In the genomic region with DNA sequence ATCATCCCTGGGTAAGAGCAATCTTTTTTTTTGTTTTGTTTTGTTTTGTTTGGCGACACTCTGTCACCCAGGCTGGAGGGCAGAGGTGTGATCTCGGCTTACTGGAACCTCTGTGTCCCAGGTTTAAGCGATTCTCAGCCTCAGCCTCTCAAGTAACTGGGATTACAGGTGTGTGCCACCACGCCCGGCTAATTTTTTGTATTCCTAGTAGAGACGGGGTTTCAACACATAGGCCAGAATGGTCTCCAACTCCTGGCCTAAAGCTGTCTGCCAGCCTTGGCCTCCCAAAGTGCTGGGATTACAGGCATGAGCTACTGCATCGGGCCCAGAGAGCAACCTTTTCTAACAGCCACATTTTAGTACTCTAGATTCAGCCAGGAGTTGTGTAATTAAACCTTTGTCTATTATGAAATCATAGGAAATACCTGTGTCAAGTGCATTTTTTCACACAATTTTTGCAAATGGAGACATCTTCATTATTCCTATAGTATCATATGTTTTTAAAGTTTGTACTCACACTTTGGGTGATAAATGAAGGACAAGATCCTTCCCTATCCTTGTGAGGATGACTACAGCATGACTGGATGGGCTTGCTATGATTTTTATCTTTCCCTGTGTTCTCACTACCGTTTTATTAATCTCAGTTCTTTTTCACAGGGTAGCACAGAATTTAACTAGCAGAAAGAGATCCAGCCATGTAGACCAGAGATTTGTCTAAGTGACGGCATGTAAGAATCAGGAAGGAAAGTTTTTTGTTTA, we compare ENCODE assay signal across 9 cellular contexts.
DNase-seq lines count a peak whose midpoint lies in the region; ATAC-seq and TF ChIP-seq lines count a peak whose summit lies in the region.
"Had no signal": no experiment of that assay in that cellular context is flagged by ENCODE, and none has a peak within 500 bp of the region (broad histone marks: within the 10 kb centered on the region; RNA-seq: fewer than 3 reads in every experiment).

No MANE protein-coding gene starts in this region.

- H3K4me3 ChIP-seq in iPS-18c (ENCODE audit: insufficient read depth, low read depth, low read length) (0 out of 2 replicates have a peak overlapping the region, but pooled peaks have one; percentile 70), upper lobe of left lung (peak overlapping the region in 2 of 4 donors; percentile 45 to 53)

- no peaks in the 10 kb centered on the region for H3K27me3 Mint-ChIP-seq in activated naive CD4-positive, alpha-beta T cell treated with anti-CD3 and anti-CD28 coated beads, Interleukin-2, amount 50 U/mL, for 24 hours
- no peaks in the 10 kb centered on the region for H3K27me3 Mint-ChIP-seq in activated CD8-positive, alpha-beta T cell treated with anti-CD3 and anti-CD28 coated beads, Interleukin-2, amount 10 ng/mL, durations not matched to agents 7 days and 5 days (ENCODE audit: low read depth)

- peaks cover 4% of the 10 kb centered on the region for H3K36me3 Mint-ChIP-seq in activated naive CD4-positive, alpha-beta T cell treated with anti-CD3 and anti-CD28 coated beads, Interleukin-2, amount 50 U/mL, for 24 hours
- peaks cover 25% of the 10 kb centered on the region for H3K36me3 Mint-ChIP-seq in activated CD8-positive, alpha-beta T cell treated with anti-CD3 and anti-CD28 coated beads, Interleukin-2, amount 10 ng/mL, durations not matched to agents 7 days and 5 days (ENCODE audit: low read depth)

- no peak for TF ChIP-seq CTCF in upper lobe of left lung (IDR thresholded peaks at IDR 0.05)

- TF ChIP-seq EP300 in upper lobe of left lung (IDR thresholded peaks at IDR 0.05) = no peak

- no peaks in the 10 kb centered on the region for H3K27me3 ChIP-seq in upper lobe of left lung

- H3K4me1 ChIP-seq in upper lobe of left lung = peaks cover 0 to 8% (median 6%) of the 10 kb centered on the region in 4 donors

- H3K27ac Mint-ChIP-seq in activated naive CD4-positive, alpha-beta T cell treated with anti-CD3 and anti-CD28 coated beads, Interleukin-2, amount 50 U/mL, for 24 hours = peak overlapping the region; percentile 70
- H3K27ac Mint-ChIP-seq in activated CD8-positive, alpha-beta T cell treated with anti-CD3 and anti-CD28 coated beads, Interleukin-2, amount 10 ng/mL, durations not matched to agents 7 days and 5 days = peak overlapping the region; percentile 95

- H3K4me3 Mint-ChIP-seq in activated naive CD4-positive, alpha-beta T cell treated with anti-CD3 and anti-CD28 coated beads, Interleukin-2, amount 50 U/mL, for 24 hours = peak overlapping the region; percentile 84
- H3K4me3 Mint-ChIP-seq in activated CD8-positive, alpha-beta T cell treated with anti-CD3 and anti-CD28 coated beads, Interleukin-2, amount 10 ng/mL, durations not matched to agents 7 days and 5 days = peak overlapping the region; percentile 87

- ATAC-seq in activated CD8-positive, alpha-beta T cell treated with anti-CD3 and anti-CD28 coated beads, Interleukin-2, amount 10 ng/mL, durations not matched to agents 7 days and 5 days = no peak
- ATAC-seq in upper lobe of left lung (ENCODE audit: low FRiP score in 2 of 2) (no peak), GM19395 (IDR thresholded peaks at IDR 0.05; ENCODE audit: unreplicated experiment) (no peak), left cardiac atrium (no peak), HG03159 (IDR thresholded peaks at IDR 0.05; ENCODE audit: unreplicated experiment) (no peak)

- H3K4me1 Mint-ChIP-seq in activated naive CD4-positive, alpha-beta T cell treated with anti-CD3 and anti-CD28 coated beads, Interleukin-2, amount 50 U/mL, for 24 hours = peaks cover 45% of the 10 kb centered on the region
- peaks cover 47% of the 10 kb centered on the region for H3K4me1 Mint-ChIP-seq in activated CD8-positive, alpha-beta T cell treated with anti-CD3 and anti-CD28 coated beads, Interleukin-2, amount 10 ng/mL, durations not matched to agents 7 days and 5 days (ENCODE audit: low read depth)

- peaks cover 7% of the 10 kb centered on the region for H3K9me3 ChIP-seq in iPS-18c (ENCODE audit: control insufficient read depth, insufficient read depth, low read length)
- H3K9me3 ChIP-seq in upper lobe of left lung = peaks cover 0 to 5% (median 1%) of the 10 kb centered on the region in 4 donors

- peak overlapping the region in 3 of 4 donors; percentile 71 to 85 (median 85) for H3K27ac ChIP-seq in upper lobe of left lung

- intact Hi-C loops in left cardiac atrium (cut with DNase I) = no loop called here

- H3K9me3 Mint-ChIP-seq in activated naive CD4-positive, alpha-beta T cell treated with anti-CD3 and anti-CD28 coated beads, Interleukin-2, amount 50 U/mL, for 24 hours = no peaks in the 10 kb centered on the region
- H3K9me3 Mint-ChIP-seq in activated CD8-positive, alpha-beta T cell treated with anti-CD3 and anti-CD28 coated beads, Interleukin-2, amount 10 ng/mL, durations not matched to agents 7 days and 5 days (ENCODE audit: insufficient read depth) = no peaks in the 10 kb centered on the region

- peak in 1 of 4 donors; percentile 18 for TF ChIP-seq POLR2A in upper lobe of left lung (IDR thresholded peaks at IDR 0.05)

- CTCF ChIA-PET in activated CD8-positive, alpha-beta T cell treated with anti-CD3 and anti-CD28 coated beads, Interleukin-2, amount 10 ng/mL, durations not matched to agents 7 days and 5 days (lab: Charles Lee) = interaction anchor here (1.4 to 1.9 kb wide), 2 partner anchors 7 to 9 kb away, joined by 5 read pairs; a partner anchor contains a TSS

- POLR2A ChIA-PET in activated CD8-positive, alpha-beta T cell treated with anti-CD3 and anti-CD28 coated beads, Interleukin-2, amount 10 ng/mL, durations not matched to agents 7 days and 5 days (lab: Charles Lee) = interaction anchor here (0.6 to 15.4 kb wide), 16 partner anchors 8 to 1798 kb away, joined by 3 to 2805 read pairs (median 8); a partner anchor contains a TSS

- no peak for DNase-seq in activated naive CD4-positive, alpha-beta T cell treated with Interleukin-2 at 50 U/mL for 16 hours
- no peak for DNase-seq in activated CD8-positive, alpha-beta T cell treated with anti-CD3 and anti-CD28 coated beads, Interleukin-2, amount 10 ng/mL, durations not matched to agents 7 days and 5 days
- DNase-seq in upper lobe of left lung (no peak), left cardiac atrium (no peak)
- DNase-seq: SHP77 had no signal

- 73% methylated on average over 9 of the region's 9 CpGs for WGBS in upper lobe of left lung, 2 donors

- H3K36me3 ChIP-seq in upper lobe of left lung = peaks cover 0 to 4% (median 0%) of the 10 kb centered on the region in 4 donors
